Comparison of ENCODE assay signal across 10 cellular contexts in the genomic region with DNA sequence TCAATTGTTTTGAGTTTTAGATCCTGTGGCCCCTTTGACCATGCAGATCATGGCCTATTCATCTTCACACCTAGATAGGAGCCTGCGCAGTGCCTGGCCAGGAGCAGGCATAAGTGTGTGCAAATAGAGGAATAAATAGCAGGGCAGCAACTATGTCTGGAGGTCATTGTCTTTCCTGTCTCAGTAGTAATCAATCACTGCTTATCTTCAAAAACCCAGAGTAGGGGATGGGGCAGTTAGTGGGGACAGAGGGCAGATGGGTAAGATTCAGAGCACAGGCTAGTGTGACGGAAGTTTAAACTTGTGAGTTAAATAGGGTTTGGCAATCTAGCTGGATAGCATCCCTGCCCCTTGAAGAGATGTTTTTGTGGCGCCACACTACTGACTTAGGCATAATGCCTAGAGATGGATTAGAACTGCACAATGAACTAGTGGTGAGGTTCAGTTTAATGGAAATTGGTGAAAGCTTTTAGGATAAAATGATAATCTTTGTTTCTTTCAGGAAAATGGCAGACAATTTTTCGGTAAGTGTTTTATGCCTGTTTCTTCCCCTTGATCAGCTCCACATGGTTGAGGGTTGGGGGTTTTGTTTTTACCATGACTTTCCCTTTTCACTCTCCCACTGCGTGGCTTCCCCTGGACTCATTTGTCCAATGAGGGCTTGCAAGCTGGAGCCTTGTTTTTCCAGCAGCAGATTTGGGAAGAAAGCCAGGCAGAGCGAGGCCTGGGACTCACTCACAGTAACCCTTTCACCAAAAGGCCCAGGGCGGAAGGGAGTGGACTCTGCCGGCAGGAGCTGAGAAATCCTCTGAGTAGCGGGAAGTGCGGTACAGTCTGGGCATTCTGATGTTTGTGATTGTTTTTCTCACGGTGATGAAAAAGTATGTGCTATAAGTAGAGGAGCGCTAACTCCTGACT. TPM values are rescaled to one million over a fixed set of nuclear protein-coding genes. Genes with fewer than 3 reads are reported as not detected.
A peak's percentile ranks its signal among the peaks of the same experiment; 100 is the strongest.
DNase-seq lines count a peak whose midpoint lies in the region; ATAC-seq and TF ChIP-seq lines count a peak whose summit lies in the region.
"Had no signal": no experiment of that assay in that cellular context is flagged by ENCODE, and none has a peak within 500 bp of the region (broad histone marks: within the 10 kb centered on the region; RNA-seq: fewer than 3 reads in every experiment).

No MANE protein-coding gene starts in this region.

- H3K27ac ChIP-seq in muscle layer of colon (ENCODE audit: low read depth, low read length), result peak overlapping the region; percentile 37
- no peak overlapping the region for H3K27ac ChIP-seq in naive thymus-derived CD4-positive, alpha-beta T cell (ENCODE audit: low read depth, low read length)

- H3K4me1 Mint-ChIP-seq in type B pancreatic cell (ENCODE audit: unreplicated experiment), result peaks cover 13% of the 10 kb centered on the region
- H3K4me1 Mint-ChIP-seq in activated T-cell treated with anti-CD3 and anti-CD28 coated beads, Interleukin-2, amount 50 U/mL, for 4 hours (ENCODE audit: low read depth), result no peaks in the 10 kb centered on the region
- H3K4me1 Mint-ChIP-seq in naive thymus-derived CD4-positive, alpha-beta T cell, result peaks cover 0 to 12% (median 0%) of the 10 kb centered on the region in 7 donors

- ATAC-seq in GM21367 (IDR thresholded peaks at IDR 0.05; ENCODE audit: unreplicated experiment), result no peak
- ATAC-seq in activated T-cell treated with anti-CD3 and anti-CD28 coated beads, Interleukin-2, amount 50 U/mL, for 4 hours, result no peak
- ATAC-seq in naive thymus-derived CD4-positive, alpha-beta T cell, result no peak

- no peaks in the 10 kb centered on the region for H3K27me3 Mint-ChIP-seq in type B pancreatic cell
- H3K27me3 Mint-ChIP-seq in activated T-cell treated with anti-CD3 and anti-CD28 coated beads, Interleukin-2, amount 50 U/mL, for 4 hours (ENCODE audit: low read depth), result no peaks in the 10 kb centered on the region
- peaks cover 0 to 21% (median 4%) of the 10 kb centered on the region in 5 donors for H3K27me3 Mint-ChIP-seq in naive thymus-derived CD4-positive, alpha-beta T cell
- H3K27me3 Mint-ChIP-seq: activated naive CD8-positive, alpha-beta T cell had no signal

- intact Hi-C loops in naive thymus-derived CD4-positive, alpha-beta T cell (cut with micrococcal nuclease), result no loop called here

- H3K9ac ChIP-seq in muscle layer of colon (ENCODE audit: low read length), result peak overlapping the region; percentile 22

- H3K9me3 ChIP-seq in muscle layer of colon (ENCODE audit: low read length), result no peaks in the 10 kb centered on the region
- H3K9me3 ChIP-seq in naive thymus-derived CD4-positive, alpha-beta T cell (ENCODE audit: control insufficient read depth in 2 of 3, low read length in 3 of 3), result no peaks in the 10 kb centered on the region

- no peaks in the 10 kb centered on the region for H3K9me3 Mint-ChIP-seq in type B pancreatic cell
- no peaks in the 10 kb centered on the region for H3K9me3 Mint-ChIP-seq in activated T-cell treated with anti-CD3 and anti-CD28 coated beads, Interleukin-2, amount 50 U/mL, for 4 hours
- no peaks in the 10 kb centered on the region for H3K9me3 Mint-ChIP-seq in naive thymus-derived CD4-positive, alpha-beta T cell

- peaks cover 27% of the 10 kb centered on the region for H3K4me1 ChIP-seq in muscle layer of colon (ENCODE audit: insufficient read depth, low read length)
- no peaks in the 10 kb centered on the region for H3K4me1 ChIP-seq in naive thymus-derived CD4-positive, alpha-beta T cell (ENCODE audit: control insufficient read depth in 2 of 2, insufficient read depth in 2 of 2, low read length in 2 of 2)

- peak overlapping the region; percentile 67 for H3K27ac Mint-ChIP-seq in type B pancreatic cell
- H3K27ac Mint-ChIP-seq in naive thymus-derived CD4-positive, alpha-beta T cell, result no peak overlapping the region
- H3K27ac Mint-ChIP-seq: activated naive CD8-positive, alpha-beta T cell had no signal

- H3K4me3 ChIP-seq in fibroblast of pulmonary artery (replicated peaks; ENCODE audit: low read depth, low read length) (peak overlapping the region; percentile 32), muscle layer of colon (ENCODE audit: low read depth in 1 of 2, low read length in 2 of 2) (peak overlapping the region; percentile 4 to 24)
- H3K4me3 ChIP-seq in naive thymus-derived CD4-positive, alpha-beta T cell (ENCODE audit: low read length), result no peak overlapping the region
- H3K4me3 ChIP-seq: GM12878 had no signal

- CTCF ChIA-PET in naive thymus-derived CD4-positive, alpha-beta T cell (lab: Charles Lee), result no interaction called here

- no peaks in the 10 kb centered on the region for H3K27me3 ChIP-seq in muscle layer of colon (ENCODE audit: control insufficient read depth in 1 of 2, insufficient read depth in 2 of 2, low read length in 2 of 2)
- no peaks in the 10 kb centered on the region for H3K27me3 ChIP-seq in naive thymus-derived CD4-positive, alpha-beta T cell (ENCODE audit: control insufficient read depth in 2 of 2, insufficient read depth in 2 of 2, low read length in 2 of 2)

- POLR2A ChIA-PET in naive thymus-derived CD4-positive, alpha-beta T cell (lab: Charles Lee), result interaction anchor here (0.5 kb wide), 1 partner anchor 155 kb away, joined by 4 read pairs; no protein-coding TSS in a partner anchor

- H3K4me3 Mint-ChIP-seq in type B pancreatic cell, result peak overlapping the region; percentile 35
- H3K4me3 Mint-ChIP-seq in activated T-cell treated with anti-CD3 and anti-CD28 coated beads, Interleukin-2, amount 50 U/mL, for 4 hours, result no peak overlapping the region
- H3K4me3 Mint-ChIP-seq in naive thymus-derived CD4-positive, alpha-beta T cell, result no peak overlapping the region
- H3K4me3 Mint-ChIP-seq: activated naive CD8-positive, alpha-beta T cell had no signal

- peaks cover 39% of the 10 kb centered on the region for H3K36me3 ChIP-seq in muscle layer of colon (ENCODE audit: insufficient read depth, low read length)
- no peaks in the 10 kb centered on the region for H3K36me3 ChIP-seq in naive thymus-derived CD4-positive, alpha-beta T cell (ENCODE audit: control insufficient read depth in 2 of 3, insufficient read depth in 3 of 3, low read length in 3 of 3)

- DNase-seq in amniotic epithelial cell (ENCODE audit: low read depth) (peak; percentile 55), fibroblast of pulmonary artery (ENCODE audit: low read depth) (peak; percentile 95), type B pancreatic cell (ENCODE audit: extremely low spot score, unreplicated experiment) (no peak), NCI-H1105 (lab: John Stamatoyannopoulos, UW) (no peak)
- no peak for DNase-seq in activated T-cell treated with anti-CD3 and anti-CD28 coated beads, Interleukin-2, amount 50 U/mL, for 4 hours
- no peak for DNase-seq in naive thymus-derived CD4-positive, alpha-beta T cell

- H3K36me3 Mint-ChIP-seq in type B pancreatic cell, result peaks cover 44% of the 10 kb centered on the region
- peaks cover 5% of the 10 kb centered on the region for H3K36me3 Mint-ChIP-seq in activated T-cell treated with anti-CD3 and anti-CD28 coated beads, Interleukin-2, amount 50 U/mL, for 4 hours (ENCODE audit: insufficient read depth)
- peaks cover 0 to 40% (median 0%) of the 10 kb centered on the region in 5 donors for H3K36me3 Mint-ChIP-seq in naive thymus-derived CD4-positive, alpha-beta T cell
- H3K36me3 Mint-ChIP-seq: activated naive CD8-positive, alpha-beta T cell had no signal

- TF ChIP-seq CTCF in fibroblast of pulmonary artery (IDR thresholded peaks at IDR 0.05; ENCODE audit: low read length, missing control alignments), result peak; percentile 39
- no peak for TF ChIP-seq CTCF in type B pancreatic cell (conservative IDR thresholded peaks at IDR 0.05)

RNA-seq across cellular contexts. Expression of a gene that starts 8.1 kb away (rescaled TPM):
- 120 and 497 TPM in 2 replicates for total RNA-seq in type B pancreatic cell (ENCODE audit: low replicate concordance)
- total RNA-seq in activated T-cell treated with anti-CD3 and anti-CD28 coated beads, Interleukin-2, amount 50 U/mL, for 4 hours, result 10 to 100 TPM in 2 of 3 donors, 1 to 10 TPM in 1; 7.3 to 18.9 (median 12.2) TPM
- total RNA-seq in naive thymus-derived CD4-positive, alpha-beta T cell, result 10 to 100 TPM in 4 of 5 experiments, 1 to 10 TPM in 1; 7.5 to 71.7 (median 12.4) TPM
- under 1 TPM; 0.35 to 0.51 TPM for polyA plus RNA-seq in naive thymus-derived CD4-positive, alpha-beta T cell

RNA-seq across cellular contexts. Expression of a gene that starts 54.3 kb away (rescaled TPM):
- total RNA-seq in type B pancreatic cell (ENCODE audit: low replicate concordance), result 18.8 and 58.8 TPM in 2 replicates
- 1 to 10 TPM; 2.4 to 3.8 (median 2.6) TPM for total RNA-seq in activated T-cell treated with anti-CD3 and anti-CD28 coated beads, Interleukin-2, amount 50 U/mL, for 4 hours
- total RNA-seq in naive thymus-derived CD4-positive, alpha-beta T cell, result 10 to 100 TPM in 1 of 5 experiments, under 1 TPM in 1, not detected in 3; 0.49 to 46.7 TPM
- polyA plus RNA-seq in naive thymus-derived CD4-positive, alpha-beta T cell, result not detected

Comparison
In these comparisons a context has a peak if more than half of its experiments do, and no peak if none do; other contexts are left out.
1. DNase-seq: peak in amniotic epithelial cell (single experiment) and fibroblast of pulmonary artery (single experiment); none in type B pancreatic cell (single experiment), NCI-H1105 (single experiment), activated T-cell treated with anti-CD3 and anti-CD28 coated beads, Interleukin-2, amount 50 U/mL, for 4 hours (single experiment) and naive thymus-derived CD4-positive, alpha-beta T cell (0 of 9).